Comparison of ENCODE assay signal across 18 cellular contexts in genomic region chr12:90546511-90546910, GRCh38.
A peak's percentile ranks its signal among the peaks of the same experiment; 100 is the strongest.
DNase-seq lines count a peak whose midpoint lies in the region; FAIRE-seq and TF ChIP-seq lines count a peak whose summit lies in the region.
"Had no signal": no experiment of that assay in that cellular context is flagged by ENCODE, and none has a peak within 500 bp of the region (broad histone marks: within the 10 kb centered on the region; RNA-seq: fewer than 3 reads in every experiment).

No MANE protein-coding gene starts in this region.

- H3K27ac ChIP-seq in keratinocyte (ENCODE audit: control insufficient read depth, insufficient read depth, low read length), result no peak overlapping the region
- H3K27ac ChIP-seq in effector memory CD4-positive, alpha-beta T cell (ENCODE audit: insufficient read depth, low read length, poor library complexity, severe bottlenecking), result no peak overlapping the region
- H3K27ac ChIP-seq: RWPE1, SK-N-MC had no signal

- H3K79me2 ChIP-seq in keratinocyte (ENCODE audit: control insufficient read depth, insufficient read depth, low read length), result no peaks in the 10 kb centered on the region

- H4K20me1 ChIP-seq in keratinocyte (ENCODE audit: control insufficient read depth, extremely low read depth, insufficient read depth, low read length), result no peaks in the 10 kb centered on the region

- H3K9ac ChIP-seq in keratinocyte (ENCODE audit: control insufficient read depth, extremely low read depth, insufficient read depth, low read length), result no peak overlapping the region

- no peaks in the 10 kb centered on the region for H3K9me1 ChIP-seq in keratinocyte (ENCODE audit: control insufficient read depth, extremely low read depth, insufficient read depth, low read length)

- H3K4me3 ChIP-seq in keratinocyte (ENCODE audit: control insufficient read depth in 2 of 3, extremely low read depth in 1 of 3, insufficient read depth in 2 of 3, low read depth in 1 of 3, low read length in 3 of 3), result no peak overlapping the region
- no peak overlapping the region for H3K4me3 ChIP-seq in effector memory CD4-positive, alpha-beta T cell (ENCODE audit: insufficient read depth, low read depth, low read length, poor library complexity, severe bottlenecking)
- H3K4me3 ChIP-seq: SK-N-MC had no signal

- H3K27me3 ChIP-seq in keratinocyte (ENCODE audit: control insufficient read depth, extremely low read depth, insufficient read depth, low read length), result no peaks in the 10 kb centered on the region
- H3K27me3 ChIP-seq in effector memory CD4-positive, alpha-beta T cell (replicated peaks; ENCODE audit: control insufficient read depth, insufficient read depth, low read length, poor library complexity, severe bottlenecking), result no peaks in the 10 kb centered on the region

- H3K4me1 ChIP-seq in keratinocyte (ENCODE audit: control insufficient read depth, extremely low read depth, insufficient read depth, low read length), result no peaks in the 10 kb centered on the region
- H3K4me1 ChIP-seq in effector memory CD4-positive, alpha-beta T cell (ENCODE audit: control insufficient read depth, insufficient read depth, low read length, poor library complexity, severe bottlenecking), result no peaks in the 10 kb centered on the region

- no peak overlapping the region for H3K4me2 ChIP-seq in keratinocyte (ENCODE audit: control insufficient read depth, extremely low read depth, insufficient read depth, low read depth, low read length)

- dilution Hi-C loops in keratinocyte (cut with MboI; ENCODE audit: extremely low pct_ligation_motif_present, low sequenced_read_pairs), result no loop called here

- no peak for DNase-seq in D721Med (ENCODE audit: insufficient read length, low spot score)
- peak; percentile 1 for DNase-seq in HT-29 (ENCODE audit: low spot score)
- DNase-seq in NCI-H82 treated with DMSO at 0.1 percent for 48 hours (lab: John Stamatoyannopoulos, UW; ENCODE audit: unreplicated experiment), result peak; percentile 74
- DNase-seq in keratinocyte (ENCODE audit: low read depth, low spot score), result no peak
- no peak for DNase-seq in effector memory CD4-positive, alpha-beta T cell
- DNase-seq in AML-193 (lab: John Stamatoyannopoulos, UW), result no peak
- DNase-seq in DMS114 treated with DMSO at 0.1 percent for 48 hours (lab: John Stamatoyannopoulos, UW; ENCODE audit: unreplicated experiment), result no peak
- DNase-seq: GDM1, Kasumi-1, NCI-H1694 treated with DMSO at 0.1 percent for 48 hours, NCI-H2081 treated with DMSO at 0.1 percent for 48 hours, NCI-H226, NCI-H69, SHP77 treated with DMSO at 0.1 percent for 48 hours had no signal

- no peaks in the 10 kb centered on the region for H3K36me3 ChIP-seq in keratinocyte (ENCODE audit: control insufficient read depth in 2 of 2, extremely low read depth in 1 of 2, insufficient read depth in 2 of 2, low read length in 2 of 2)
- H3K36me3 ChIP-seq in effector memory CD4-positive, alpha-beta T cell (ENCODE audit: control insufficient read depth, insufficient read depth, low read length), result no peaks in the 10 kb centered on the region

- TF ChIP-seq CTCF in D721Med (IDR thresholded peaks at IDR 0.05; ENCODE audit: insufficient read depth, missing control alignments) (no peak), keratinocyte (optimal IDR thresholded peaks at IDR 0.05 in 1 of 3, IDR thresholded peaks at IDR 0.05 in 1 of 3, conservative IDR thresholded peaks at IDR 0.05 in 1 of 3; ENCODE audit: extremely low read depth in 1 of 3, insufficient read depth in 2 of 3, low read length in 3 of 3) (no peak)

- H2AFZ ChIP-seq in keratinocyte (ENCODE audit: control insufficient read depth, low read length), result peak overlapping the region; percentile 13

- no peaks in the 10 kb centered on the region for H3K9me3 ChIP-seq in keratinocyte (ENCODE audit: control insufficient read depth, low read depth, low read length)
- no peaks in the 10 kb centered on the region for H3K9me3 ChIP-seq in effector memory CD4-positive, alpha-beta T cell (ENCODE audit: control insufficient read depth, low read length)

- FAIRE-seq in D721Med (lab: Jason Lieb, UNC) (peak; percentile 97), keratinocyte (lab: Jason Lieb, UNC) (no peak)
- FAIRE-seq: GM18507, H1 had no signal

Comparison
In these comparisons a context has a peak if more than half of its experiments do, and no peak if none do; other contexts are left out.
1. DNase-seq: peak in HT-29 (single experiment) and NCI-H82 treated with DMSO at 0.1 percent for 48 hours (single experiment); none in D721Med (single experiment), keratinocyte (single experiment), effector memory CD4-positive, alpha-beta T cell (0 of 3), AML-193 (0 of 2) and DMS114 treated with DMSO at 0.1 percent for 48 hours (single experiment).